ENCODE assay signal across 9 cellular contexts in the genomic region with DNA sequence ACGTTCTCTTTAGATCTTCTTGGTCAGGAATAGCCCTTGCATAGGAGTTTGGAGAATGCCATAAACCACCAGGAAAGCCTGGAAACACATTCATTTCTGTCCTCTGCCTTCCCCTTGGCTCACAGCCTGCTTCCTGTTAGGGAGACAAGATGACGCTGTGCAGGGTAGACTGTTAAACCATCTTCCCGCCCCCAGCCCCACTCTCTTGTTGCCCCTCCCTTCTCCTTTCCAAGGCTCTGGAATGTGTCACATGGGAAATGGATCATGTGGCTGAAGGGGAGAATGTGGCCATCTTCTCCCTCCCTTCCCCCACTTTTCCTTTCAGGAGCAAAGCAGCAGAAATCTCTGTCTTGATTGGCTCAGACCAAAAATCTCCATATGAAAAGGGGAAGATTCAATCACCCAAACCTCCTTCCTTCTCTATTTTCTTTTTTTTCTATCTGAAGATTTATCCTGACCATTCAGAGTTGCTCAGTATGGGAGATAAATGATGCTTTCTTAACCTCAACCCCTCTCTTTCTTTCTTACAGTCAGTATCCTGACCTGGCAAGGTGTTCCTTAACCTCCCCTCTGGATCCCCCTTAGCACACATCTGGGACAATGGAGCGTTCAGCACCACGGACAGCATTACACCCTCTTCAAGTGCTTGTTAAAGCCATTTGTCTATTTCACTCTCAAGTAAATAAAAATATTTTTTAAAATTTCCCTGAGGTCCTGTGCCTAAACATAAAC. TPM values are rescaled to one million over a fixed set of nuclear protein-coding genes. Genes with fewer than 3 reads are reported as not detected.
A peak's percentile ranks its signal among the peaks of the same experiment; 100 is the strongest.
DNase-seq lines count a peak whose midpoint lies in the region; ATAC-seq, FAIRE-seq and TF ChIP-seq lines count a peak whose summit lies in the region.
"Had no signal": no experiment of that assay in that cellular context is flagged by ENCODE, and none has a peak within 500 bp of the region (broad histone marks: within the 10 kb centered on the region; RNA-seq: fewer than 3 reads in every experiment).

No MANE protein-coding gene starts in this region.

- no peak overlapping the region for H3K27ac ChIP-seq in vagina

- H3K9me3 ChIP-seq in vagina, result no peaks in the 10 kb centered on the region

- H3K36me3 Mint-ChIP-seq in activated CD8-positive, alpha-beta T cell treated with anti-CD3 and anti-CD28 coated beads, Interleukin-2, amount 10 ng/mL, durations not matched to agents 7 days and 5 days (ENCODE audit: low read depth), result peaks cover 16% of the 10 kb centered on the region

- H3K27me3 Mint-ChIP-seq in activated CD8-positive, alpha-beta T cell treated with anti-CD3 and anti-CD28 coated beads, Interleukin-2, amount 10 ng/mL, durations not matched to agents 7 days and 5 days (ENCODE audit: low read depth), result no peaks in the 10 kb centered on the region

- TF ChIP-seq CTCF in vagina (IDR thresholded peaks at IDR 0.05), result no peak

- FAIRE-seq in islet of Langerhans (lab: Jason Lieb, UNC), result peak; percentile 13
- FAIRE-seq: endometrium had no signal

- H3K4me1 ChIP-seq in vagina, result no peaks in the 10 kb centered on the region

- no peak for TF ChIP-seq POLR2A in vagina (IDR thresholded peaks at IDR 0.05)

- no peak overlapping the region for H3K4me3 ChIP-seq in vagina

- no peaks in the 10 kb centered on the region for H3K36me3 ChIP-seq in vagina

- CTCF ChIA-PET in activated CD8-positive, alpha-beta T cell treated with anti-CD3 and anti-CD28 coated beads, Interleukin-2, amount 10 ng/mL, durations not matched to agents 7 days and 5 days (lab: Charles Lee), result no interaction called here

- no peak for ATAC-seq in activated CD8-positive, alpha-beta T cell treated with anti-CD3 and anti-CD28 coated beads, Interleukin-2, amount 10 ng/mL, durations not matched to agents 7 days and 5 days
- no peak for ATAC-seq in HG03571 (IDR thresholded peaks at IDR 0.05; ENCODE audit: unreplicated experiment)
- no peak for ATAC-seq in GM18498 (IDR thresholded peaks at IDR 0.05; ENCODE audit: unreplicated experiment)

- H3K27ac Mint-ChIP-seq in activated CD8-positive, alpha-beta T cell treated with anti-CD3 and anti-CD28 coated beads, Interleukin-2, amount 10 ng/mL, durations not matched to agents 7 days and 5 days, result no peak overlapping the region

- no peak overlapping the region for H3K4me3 Mint-ChIP-seq in activated CD8-positive, alpha-beta T cell treated with anti-CD3 and anti-CD28 coated beads, Interleukin-2, amount 10 ng/mL, durations not matched to agents 7 days and 5 days

- DNase-seq in ELF-1 (ENCODE audit: low read depth, low spot score) (peak; percentile 96), NCI-H1417 (lab: John Stamatoyannopoulos, UW) (peak; percentile 65 to 93 (median 88)), germinal center (ENCODE audit: low spot score) (no peak), vagina (ENCODE audit: extremely low spot score in 2 of 2) (no peak)
- DNase-seq in activated CD8-positive, alpha-beta T cell treated with anti-CD3 and anti-CD28 coated beads, Interleukin-2, amount 10 ng/mL, durations not matched to agents 7 days and 5 days, result peak; percentile 56

- no peaks in the 10 kb centered on the region for H3K27me3 ChIP-seq in vagina

- no peaks in the 10 kb centered on the region for H3K9me3 Mint-ChIP-seq in activated CD8-positive, alpha-beta T cell treated with anti-CD3 and anti-CD28 coated beads, Interleukin-2, amount 10 ng/mL, durations not matched to agents 7 days and 5 days (ENCODE audit: insufficient read depth)

- peaks cover 6% of the 10 kb centered on the region for H3K4me1 Mint-ChIP-seq in activated CD8-positive, alpha-beta T cell treated with anti-CD3 and anti-CD28 coated beads, Interleukin-2, amount 10 ng/mL, durations not matched to agents 7 days and 5 days (ENCODE audit: low read depth)

- intact Hi-C loops in vagina (cut with DNase I), result no loop called here

- POLR2A ChIA-PET in activated CD8-positive, alpha-beta T cell treated with anti-CD3 and anti-CD28 coated beads, Interleukin-2, amount 10 ng/mL, durations not matched to agents 7 days and 5 days (lab: Charles Lee), result interaction anchor here (1.0 kb wide), 1 partner anchor 43 kb away, joined by 3 read pairs; no protein-coding TSS in a partner anchor

RNA-seq across cellular contexts. Expression of gene GPR19, which starts 11.4 kb away (rescaled TPM):
- total RNA-seq in activated CD8-positive, alpha-beta T cell treated with anti-CD3 and anti-CD28 coated beads, Interleukin-2, amount 10 ng/mL, durations not matched to agents 7 days and 5 days, result 10 to 100 TPM in 1 of 2 experiments, 1 to 10 TPM in 1; 7.9 to 11.0 TPM
- not detected for total RNA-seq in vagina

RNA-seq across cellular contexts. Expression of gene CDKN1B, which starts 32.6 kb away (rescaled TPM):
- total RNA-seq in activated CD8-positive, alpha-beta T cell treated with anti-CD3 and anti-CD28 coated beads, Interleukin-2, amount 10 ng/mL, durations not matched to agents 7 days and 5 days, result 10 to 100 TPM; 90.5 to 96.7 TPM
- 52.5 TPM for total RNA-seq in vagina

Comparison
In these comparisons a context has a peak if more than half of its experiments do, and no peak if none do; other contexts are left out.
1. DNase-seq: peak in ELF-1 (single experiment), NCI-H1417 (3 of 3) and activated CD8-positive, alpha-beta T cell treated with anti-CD3 and anti-CD28 coated beads, Interleukin-2, amount 10 ng/mL, durations not matched to agents 7 days and 5 days (single experiment); none in germinal center (single experiment) and vagina (0 of 2).